ENCODE assay signal across 29 cellular contexts in genomic region chr20:38630727-38631126, GRCh38. TPM values are rescaled to one million over a fixed set of nuclear protein-coding genes. Genes with fewer than 3 reads are reported as not detected.
"Had no signal": no experiment of that assay in that cellular context is flagged by ENCODE, and none has a peak within 500 bp of the region (broad histone marks: within the 10 kb centered on the region; RNA-seq: fewer than 3 reads in every experiment).

No MANE protein-coding gene starts in this region.

- ATAC-seq: activated naive CD4-positive, alpha-beta T cell treated with anti-CD3 and anti-CD28 coated beads, Interleukin-2, amount 50 U/mL, for 72 hours; gastroesophageal sphincter; left ventricle myocardium superior; natural killer cell; T-helper 17 cell; upper lobe of right lung had no signal

- H3K4me3 ChIP-seq: esophagus muscularis mucosa, gastroesophageal sphincter, sigmoid colon, smooth muscle cell, upper lobe of right lung had no signal

- H3K4me1 Mint-ChIP-seq: activated CD4-positive, alpha-beta memory T cell treated with anti-CD3 and anti-CD28 coated beads, Interleukin-2, amount 10 ng/mL, durations not matched to agents 7 days and 5 days had no signal

- H3K27ac ChIP-seq: brain microvascular endothelial cell, esophagus muscularis mucosa, gastroesophageal sphincter, sigmoid colon, upper lobe of right lung had no signal

- H3K36me3 ChIP-seq: brain microvascular endothelial cell, esophagus muscularis mucosa, gastroesophageal sphincter, sigmoid colon, upper lobe of right lung had no signal

- H3K27ac Mint-ChIP-seq: activated CD4-positive, alpha-beta memory T cell treated with anti-CD3 and anti-CD28 coated beads, Interleukin-2, amount 10 ng/mL, durations not matched to agents 7 days and 5 days; activated CD4-positive, alpha-beta T cell treated with anti-CD3 and anti-CD28 coated beads, Interleukin-2, amount 10 ng/mL, durations not matched to agents 24 days and 14 days; activated T-helper 1 cell treated with anti-CD3 and anti-CD28 coated beads, Interleukin-12 subunit alpha, Interleukin-12 subunit beta, Interleukin-2, Interleukin-4 antibody, amounts not matched to agents 30 ng/mL and 10 ng/mL and 1 ng/mL, durations not matched to agents 14 hours and 24 hours and 36 hours; natural killer cell; T-helper 17 cell had no signal

- H3K9me3 ChIP-seq: esophagus muscularis mucosa, gastroesophageal sphincter, sigmoid colon, upper lobe of right lung had no signal

- H3K4me1 ChIP-seq: gastroesophageal sphincter, sigmoid colon, upper lobe of right lung had no signal

- H3K9me3 Mint-ChIP-seq: activated CD4-positive, alpha-beta memory T cell treated with anti-CD3 and anti-CD28 coated beads, Interleukin-2, amount 10 ng/mL, durations not matched to agents 7 days and 5 days; activated CD4-positive, alpha-beta T cell treated with anti-CD3 and anti-CD28 coated beads, Interleukin-2, amount 10 ng/mL, durations not matched to agents 24 days and 14 days; activated naive CD4-positive, alpha-beta T cell treated with anti-CD3 and anti-CD28 coated beads, Interleukin-2, amount 50 U/mL, for 72 hours; activated T-helper 1 cell treated with anti-CD3 and anti-CD28 coated beads, Interleukin-12 subunit alpha, Interleukin-12 subunit beta, Interleukin-2, Interleukin-4 antibody, amounts not matched to agents 30 ng/mL and 10 ng/mL and 1 ng/mL, durations not matched to agents 14 hours and 24 hours and 36 hours; natural killer cell had no signal

- H3K27me3 ChIP-seq: brain microvascular endothelial cell had no signal

- FAIRE-seq: endothelial cell of umbilical vein, islet of Langerhans had no signal

- H3K4me3 Mint-ChIP-seq: activated CD4-positive, alpha-beta memory T cell treated with anti-CD3 and anti-CD28 coated beads, Interleukin-2, amount 10 ng/mL, durations not matched to agents 7 days and 5 days; activated CD4-positive, alpha-beta T cell treated with anti-CD3 and anti-CD28 coated beads, Interleukin-2, amount 10 ng/mL, durations not matched to agents 24 days and 14 days; activated T-helper 1 cell treated with anti-CD3 and anti-CD28 coated beads, Interleukin-12 subunit alpha, Interleukin-12 subunit beta, Interleukin-2, Interleukin-4 antibody, amounts not matched to agents 30 ng/mL and 10 ng/mL and 1 ng/mL, durations not matched to agents 14 hours and 24 hours and 36 hours; natural killer cell; T-helper 17 cell had no signal

- DNase-seq: activated CD4-positive, alpha-beta memory T cell treated with anti-CD3 and anti-CD28 coated beads, Interleukin-2, amount 10 ng/mL, durations not matched to agents 7 days and 5 days; activated CD4-positive, alpha-beta T cell treated with anti-CD3 and anti-CD28 coated beads, Interleukin-2, amount 10 ng/mL, durations not matched to agents 24 days and 14 days; activated gamma-delta T cell; aorta; dermis blood vessel endothelial cell; effector CD8-positive, alpha-beta T cell; left ventricle myocardium superior; midbrain; natural killer cell; sigmoid colon; stimulated activated CD4-positive, alpha-beta T cell treated with anti-CD3 and anti-CD28 coated beads, Interleukin-15, amount 100 ng/mL, for 24 hours; stimulated activated CD8-positive, alpha-beta memory T cell treated with anti-CD3 and anti-CD28 coated beads, Interleukin-4, amount 100 ng/mL, for 48 hours; stimulated activated naive CD4-positive, alpha-beta T cell; T-helper 17 cell; upper lobe of right lung had no signal

- H3K4me2 ChIP-seq: smooth muscle cell had no signal

RNA-seq across cellular contexts. Expression of gene ARHGAP40, which starts 29.1 kb away (rescaled TPM):
- total RNA-seq: activated CD4-positive, alpha-beta memory T cell treated with anti-CD3 and anti-CD28 coated beads, Interleukin-2, amount 10 ng/mL, durations not matched to agents 7 days and 5 days; activated CD4-positive, alpha-beta T cell treated with anti-CD3 and anti-CD28 coated beads, Interleukin-2, amount 10 ng/mL, durations not matched to agents 24 days and 14 days; activated naive CD4-positive, alpha-beta T cell treated with anti-CD3 and anti-CD28 coated beads, Interleukin-2, amount 50 U/mL, for 72 hours; activated T-helper 1 cell treated with anti-CD3 and anti-CD28 coated beads, Interleukin-12 subunit alpha, Interleukin-12 subunit beta, Interleukin-2, Interleukin-4 antibody, amounts not matched to agents 30 ng/mL and 10 ng/mL and 1 ng/mL, durations not matched to agents 14 hours and 24 hours and 36 hours; aorta; dermis blood vessel endothelial cell; gastroesophageal sphincter; left ventricle myocardium superior; natural killer cell; osteoblast; posterior vena cava; sigmoid colon; subcutaneous adipose tissue; T-helper 17 cell had no signal
- polyA plus RNA-seq: aorta, sigmoid colon, smooth muscle cell had no signal

RNA-seq across cellular contexts. Expression of gene ADIG, which starts 49.7 kb away (rescaled TPM):
- total RNA-seq: activated CD4-positive, alpha-beta memory T cell treated with anti-CD3 and anti-CD28 coated beads, Interleukin-2, amount 10 ng/mL, durations not matched to agents 7 days and 5 days; activated CD4-positive, alpha-beta T cell treated with anti-CD3 and anti-CD28 coated beads, Interleukin-2, amount 10 ng/mL, durations not matched to agents 24 days and 14 days; activated naive CD4-positive, alpha-beta T cell treated with anti-CD3 and anti-CD28 coated beads, Interleukin-2, amount 50 U/mL, for 72 hours; activated T-helper 1 cell treated with anti-CD3 and anti-CD28 coated beads, Interleukin-12 subunit alpha, Interleukin-12 subunit beta, Interleukin-2, Interleukin-4 antibody, amounts not matched to agents 30 ng/mL and 10 ng/mL and 1 ng/mL, durations not matched to agents 14 hours and 24 hours and 36 hours; aorta; dermis blood vessel endothelial cell; endothelial cell of umbilical vein; esophagus muscularis mucosa; gastroesophageal sphincter; left ventricle myocardium superior; natural killer cell; osteoblast; posterior vena cava; renal cortical epithelial cell; sigmoid colon; smooth muscle cell; subcutaneous adipose tissue; T-helper 17 cell; upper lobe of right lung had no signal
- polyA plus RNA-seq: adipose tissue, aorta, endothelial cell of umbilical vein, sigmoid colon, smooth muscle cell, thymus had no signal
